ENCODE assay signal across 18 cellular contexts in the genomic region with DNA sequence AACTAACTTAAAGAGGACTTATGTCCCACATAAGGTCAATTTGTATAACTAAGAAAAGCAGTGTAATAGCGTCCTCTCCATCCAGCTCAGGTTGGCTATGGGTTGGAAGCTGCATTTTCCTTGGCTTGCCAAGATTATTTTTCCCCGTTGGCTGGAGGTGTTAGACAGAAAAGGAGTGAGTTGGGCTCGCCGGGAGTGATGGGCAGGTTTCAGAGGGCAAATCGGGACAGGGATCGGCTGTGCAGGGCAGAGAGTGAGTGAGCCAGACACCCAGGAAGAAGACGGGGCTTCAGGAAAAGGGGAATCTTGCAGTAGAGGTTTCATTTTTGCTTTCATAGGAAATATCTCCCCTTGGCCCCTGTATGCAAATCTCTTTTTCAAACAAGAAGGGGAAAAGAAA. TPM values are rescaled to one million over a fixed set of nuclear protein-coding genes. Genes with fewer than 3 reads are reported as not detected.
DNase-seq lines count a peak whose midpoint lies in the region; ATAC-seq, FAIRE-seq and TF ChIP-seq lines count a peak whose summit lies in the region.
"Had no signal": no experiment of that assay in that cellular context is flagged by ENCODE, and none has a peak within 500 bp of the region (broad histone marks: within the 10 kb centered on the region; RNA-seq: fewer than 3 reads in every experiment).

No MANE protein-coding gene starts in this region.

- no peak for TF ChIP-seq RAD21 in A549 (conservative IDR thresholded peaks at IDR 0.05 in 1 of 2, IDR thresholded peaks at IDR 0.05 in 1 of 2)

- CTCF ChIA-PET in A549 (lab: Yijun Ruan, JAX): interaction anchor here (1.6 to 15.5 kb wide), 2 partner anchors 176 to 179 kb away, joined by 3 to 395 read pairs; no protein-coding TSS in a partner anchor

- peaks cover 3% of the 10 kb centered on the region for H3K27me3 Mint-ChIP-seq in activated naive CD8-positive, alpha-beta T cell treated with anti-CD3 and anti-CD28 coated beads, Interleukin-2, amount 50 U/mL, for 24 hours
- no peaks in the 10 kb centered on the region for H3K27me3 Mint-ChIP-seq in activated naive CD8-positive, alpha-beta T cell treated with anti-CD3 and anti-CD28 coated beads for 36 hours
- H3K27me3 Mint-ChIP-seq: CD4-positive, alpha-beta T cell had no signal

- no peaks in the 10 kb centered on the region for H3K36me3 Mint-ChIP-seq in activated naive CD8-positive, alpha-beta T cell treated with anti-CD3 and anti-CD28 coated beads, Interleukin-2, amount 50 U/mL, for 24 hours (ENCODE audit: low read depth)
- H3K36me3 Mint-ChIP-seq in activated naive CD8-positive, alpha-beta T cell treated with anti-CD3 and anti-CD28 coated beads for 36 hours: no peaks in the 10 kb centered on the region

- TF ChIP-seq POLR2A in A549 (IDR thresholded peaks at IDR 0.05; ENCODE audit: low read length) (no peak), gastrocnemius medialis (IDR thresholded peaks at IDR 0.05) (no peak)

- TF ChIP-seq CTCF in A549 (IDR thresholded peaks at IDR 0.05) (no peak), OCI-LY3 (IDR thresholded peaks at IDR 0.05; ENCODE audit: low read depth, low read length) (no peak), gastrocnemius medialis (IDR thresholded peaks at IDR 0.05 in 4 of 5, conservative IDR thresholded peaks at IDR 0.05 in 1 of 5) (no peak)

- peak overlapping the region; percentile 16 for H3K27ac Mint-ChIP-seq in activated naive CD8-positive, alpha-beta T cell treated with anti-CD3 and anti-CD28 coated beads, Interleukin-2, amount 50 U/mL, for 24 hours
- H3K27ac Mint-ChIP-seq in activated naive CD8-positive, alpha-beta T cell treated with anti-CD3 and anti-CD28 coated beads for 36 hours: no peak overlapping the region
- H3K27ac Mint-ChIP-seq: B cell; CD4-positive, alpha-beta T cell had no signal

- peaks cover 6% of the 10 kb centered on the region; the same call in 1 of the 3 replicates for H3K4me1 ChIP-seq in A549
- peaks cover 10% of the 10 kb centered on the region for H3K4me1 ChIP-seq in OCI-LY3 (ENCODE audit: low read length)
- peaks cover 72 to 76% of the 10 kb centered on the region in 2 donors for H3K4me1 ChIP-seq in gastrocnemius medialis

- H2AFZ ChIP-seq in OCI-LY3 (ENCODE audit: low read depth, low read length): no peak overlapping the region
- H2AFZ ChIP-seq: GM23248 had no signal

- no peaks in the 10 kb centered on the region for H3K36me3 ChIP-seq in OCI-LY3 (replicated peaks; ENCODE audit: low read depth, low read length)
- no peaks in the 10 kb centered on the region for H3K36me3 ChIP-seq in gastrocnemius medialis

- in situ Hi-C loops in gastrocnemius medialis (cut with MboI; ENCODE audit: low sequenced_read_pairs in 4 of 4): loop anchor here in 1 of 4 donors (5.0 to 25.0 kb wide), 2 partner anchors 53 to 978 kb away; no protein-coding TSS in a partner anchor

- no peaks in the 10 kb centered on the region for H3K79me2 ChIP-seq in OCI-LY3 (ENCODE audit: low read length)

- H3K9me3 Mint-ChIP-seq in activated naive CD8-positive, alpha-beta T cell treated with anti-CD3 and anti-CD28 coated beads, Interleukin-2, amount 50 U/mL, for 24 hours: no peaks in the 10 kb centered on the region
- H3K9me3 Mint-ChIP-seq in activated naive CD8-positive, alpha-beta T cell treated with anti-CD3 and anti-CD28 coated beads for 36 hours: no peaks in the 10 kb centered on the region
- H3K9me3 Mint-ChIP-seq: CD4-positive, alpha-beta T cell had no signal

- POLR2A ChIA-PET in A549 (lab: Yijun Ruan, JAX): no interaction called here

- FAIRE-seq in A549 (lab: Jason Lieb, UNC): no peak
- FAIRE-seq: GM12878, GM18507, H54 had no signal

- no peak overlapping the region for H3K4me3 ChIP-seq in A549
- no peak overlapping the region for H3K4me3 ChIP-seq in OCI-LY3 (ENCODE audit: low read length)
- H3K4me3 ChIP-seq in gastrocnemius medialis: no peak overlapping the region
- H3K4me3 ChIP-seq: GM12878, GM23248 had no signal

- no peak overlapping the region for H3K4me3 Mint-ChIP-seq in activated naive CD8-positive, alpha-beta T cell treated with anti-CD3 and anti-CD28 coated beads, Interleukin-2, amount 50 U/mL, for 24 hours
- H3K4me3 Mint-ChIP-seq in activated naive CD8-positive, alpha-beta T cell treated with anti-CD3 and anti-CD28 coated beads for 36 hours: no peak overlapping the region
- H3K4me3 Mint-ChIP-seq: B cell; CD4-positive, alpha-beta T cell had no signal

- H3K27ac ChIP-seq in A549 (peak overlapping the region; percentile 9 to 35; a peak in 2 of 6 replicates), OCI-LY3 (ENCODE audit: low read length) (no peak overlapping the region), gastrocnemius medialis (peak overlapping the region; percentile 86 to 94 (median 90)), caudate nucleus (ENCODE audit: low read depth, low read length) (no peak overlapping the region)
- H3K27ac ChIP-seq: GM23248, HL-60 had no signal

- WGBS in A549 (ENCODE audit: missing lambda C conversion rate): 75% methylated on average over 7 of the region's 7 CpGs

- no peak overlapping the region for H3K4me2 ChIP-seq in A549
- peak overlapping the region; percentile 18; the same call in 1 of the 2 replicates for H3K4me2 ChIP-seq in OCI-LY3 (ENCODE audit: low read length)

- peaks cover 4% of the 10 kb centered on the region for H3K4me1 Mint-ChIP-seq in activated naive CD8-positive, alpha-beta T cell treated with anti-CD3 and anti-CD28 coated beads, Interleukin-2, amount 50 U/mL, for 24 hours
- peaks cover 5% of the 10 kb centered on the region for H3K4me1 Mint-ChIP-seq in activated naive CD8-positive, alpha-beta T cell treated with anti-CD3 and anti-CD28 coated beads for 36 hours

- TF ChIP-seq EP300 in A549 (IDR thresholded peaks at IDR 0.05): no peak

- no peak overlapping the region for H3K9ac ChIP-seq in OCI-LY3 (ENCODE audit: low read length)
- H3K9ac ChIP-seq: GM23248 had no signal

- intact Hi-C loops in gastrocnemius medialis (cut with DNase I; ENCODE audit: low total_unique reads): loop anchor here (5.0 kb wide), 1 partner anchor 58 kb away; no protein-coding TSS in a partner anchor

- no peaks in the 10 kb centered on the region for H4K20me1 ChIP-seq in OCI-LY3 (ENCODE audit: insufficient read depth, low read length)

- no peak for ATAC-seq in activated naive CD8-positive, alpha-beta T cell treated with anti-CD3 and anti-CD28 coated beads, Interleukin-2, amount 50 U/mL, for 24 hours
- no peak for ATAC-seq in A549
- ATAC-seq in gastrocnemius medialis: no peak
- ATAC-seq: GM12878, HCT116 had no signal

- H3K9me3 ChIP-seq in A549 (no peaks in the 10 kb centered on the region), OCI-LY3 (ENCODE audit: insufficient read depth, low read length) (no peaks in the 10 kb centered on the region), gastrocnemius medialis (no peaks in the 10 kb centered on the region)

- DNase-seq in activated naive CD8-positive, alpha-beta T cell treated with anti-CD3 and anti-CD28 coated beads, Interleukin-2, amount 50 U/mL, for 24 hours: no peak
- no peak for DNase-seq in activated naive CD8-positive, alpha-beta T cell treated with anti-CD3 and anti-CD28 coated beads for 36 hours
- no peak for DNase-seq in A549 (ENCODE audit: low read depth in 1 of 2, low spot score in 1 of 2)
- peak in 1 of 2 donors; percentile 52 for DNase-seq in gastrocnemius medialis
- DNase-seq in NCI-H2107 treated with DMSO at 0.1 percent for 48 hours (lab: John Stamatoyannopoulos, UW; ENCODE audit: unreplicated experiment): no peak
- no peak for DNase-seq in caudate nucleus (lab: John Stamatoyannopoulos, UW)
- DNase-seq: C1 segment of cervical spinal cord; Calu3; CD4-positive, alpha-beta T cell; DMS 273 treated with DMSO at 0.1 percent for 48 hours; GM23248 had no signal

- H3K27me3 ChIP-seq in OCI-LY3 (ENCODE audit: low read depth, low read length) (no peaks in the 10 kb centered on the region), gastrocnemius medialis (no peaks in the 10 kb centered on the region)

TF ChIP-seq in A549, 52 proteins besides CTCF, POLR2A, EP300 and RAD21:
- no peak for TF ChIP-seq KDM5A (IDR thresholded peaks at IDR 0.05)
- TF ChIP-seq NFE2L2 (conservative IDR thresholded peaks at IDR 0.05; ENCODE audit: low read length): no peak
- no peak for TF ChIP-seq RFX5 (IDR thresholded peaks at IDR 0.05)
- TF ChIP-seq NR3C1 (IDR thresholded peaks at IDR 0.05): no peak
- TF ChIP-seq, protein P1, sequence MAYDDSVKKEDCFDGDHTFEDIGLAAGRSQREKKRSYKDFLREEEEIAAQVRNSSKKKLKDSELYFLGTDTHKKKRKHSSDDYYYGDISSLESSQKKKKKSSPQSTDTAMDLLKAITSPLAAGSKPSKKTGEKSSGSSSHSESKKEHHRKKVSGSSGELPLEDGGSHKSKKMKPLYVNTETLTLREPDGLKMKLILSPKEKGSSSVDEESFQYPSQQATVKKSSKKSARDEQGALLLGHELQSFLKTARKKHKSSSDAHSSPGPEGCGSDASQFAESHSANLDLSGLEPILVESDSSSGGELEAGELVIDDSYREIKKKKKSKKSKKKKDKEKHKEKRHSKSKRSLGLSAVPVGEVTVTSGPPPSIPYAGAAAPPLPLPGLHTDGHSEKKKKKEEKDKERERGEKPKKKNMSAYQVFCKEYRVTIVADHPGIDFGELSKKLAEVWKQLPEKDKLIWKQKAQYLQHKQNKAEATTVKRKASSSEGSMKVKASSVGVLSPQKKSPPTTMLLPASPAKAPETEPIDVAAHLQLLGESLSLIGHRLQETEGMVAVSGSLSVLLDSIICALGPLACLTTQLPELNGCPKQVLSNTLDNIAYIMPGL (CRISPR knock-in tag; IDR thresholded peaks at IDR 0.05; ENCODE audit: borderline replicate concordance): no peak
- TF ChIP-seq CBX8 (IDR thresholded peaks at IDR 0.05): no peak

RNA-seq across cellular contexts. Expression of a gene that starts 41.5 kb away (rescaled TPM):
- total RNA-seq in activated naive CD8-positive, alpha-beta T cell treated with anti-CD3 and anti-CD28 coated beads for 36 hours: 10 to 100 TPM; 11.0 to 11.9 TPM
- polyA plus RNA-seq in A549 (2011; rRNA removed) (76.7 and 80.7 TPM in 2 replicates), A549 (2017; fragmentation: RNase III; extraction: RNeasy Plus Mini Kit Qiagen cat#74134 plus additional on column Dnase treatment) (34.1 to 34.7 TPM (median 34.2 TPM) in 3 replicates)
- 13.8 and 14.9 TPM in 2 replicates for polyA plus RNA-seq in A549 (2012; cell fraction: cytosol; rRNA removed)
- 6.8 and 8.7 TPM in 2 replicates for polyA plus RNA-seq in A549 (2012; cell fraction: nucleus; rRNA removed)
- 52.0 and 55.0 TPM in 2 replicates for polyA minus RNA-seq in A549 (2011; rRNA and poly(A)+ RNA removed)
- total RNA-seq in gastrocnemius medialis: 100 to 1,000 TPM; 225 to 517 (median 280) TPM

Comparison
In these comparisons a context has a peak if more than half of its experiments do, and no peak if none do; other contexts are left out.
1. H3K27ac ChIP-seq: peak in A549 (2 of 2) and gastrocnemius medialis (4 of 4); none in OCI-LY3 (single experiment) and caudate nucleus (single experiment).
2. RNA of a gene that starts 41.5 kb away (total RNA-seq): 225 to 517 TPM in gastrocnemius medialis; 11.0 to 11.9 TPM in activated naive CD8-positive, alpha-beta T cell treated with anti-CD3 and anti-CD28 coated beads for 36 hours; every median in the first group is over 10 times any median in the second.